Comparison of ENCODE assay signal across 9 cellular contexts in genomic region chr3:189148090-189148507, GRCh38. TPM values are rescaled to one million over a fixed set of nuclear protein-coding genes. Genes with fewer than 3 reads are reported as not detected.
A peak's percentile ranks its signal among the peaks of the same experiment; 100 is the strongest.
DNase-seq lines count a peak whose midpoint lies in the region; ATAC-seq and FAIRE-seq lines count a peak whose summit lies in the region.
"Had no signal": no experiment of that assay in that cellular context is flagged by ENCODE, and none has a peak within 500 bp of the region (broad histone marks: within the 10 kb centered on the region; RNA-seq: fewer than 3 reads in every experiment).

No MANE protein-coding gene starts in this region.

- H3K4me3 ChIP-seq in SK-N-MC, result peak overlapping the region; percentile 3; the same call in 1 of the 2 replicates

- H3K27ac ChIP-seq in SK-N-MC, result peak overlapping the region; percentile 6; the same call in 1 of the 2 replicates

- intact Hi-C loops in Right ventricle myocardium inferior (cut with DNase I), result loop anchor here (5.0 kb wide), 2 partner anchors 106 to 196 kb away; no protein-coding TSS in a partner anchor

- H3K36me3 ChIP-seq in SK-N-MC (ENCODE audit: insufficient read depth, low read length), result no peaks in the 10 kb centered on the region

- H3K9me3 ChIP-seq in SK-N-MC (ENCODE audit: low read depth, low read length), result no peaks in the 10 kb centered on the region

- FAIRE-seq in urothelium cell line (lab: Jason Lieb, UNC), result no peak
- FAIRE-seq: colon had no signal

- DNase-seq in DMS53 (lab: John Stamatoyannopoulos, UW) (peak; percentile 59), LHCN-M2 (ENCODE audit: low read depth) (peak; percentile 59), SK-N-MC (ENCODE audit: low read depth, low spot score) (peak; percentile 90), Right ventricle myocardium inferior (ENCODE audit: missing footprints) (no peak), pons (ENCODE audit: low spot score) (peak; percentile 81), urothelium cell line (ENCODE audit: low spot score) (peak; percentile 63)
- DNase-seq in activated naive CD4-positive, alpha-beta T cell treated with anti-CD3 and anti-CD28 coated beads, Interleukin-2, amount 50 U/mL, for 16 hours, result peak; percentile 65

- H3K9ac ChIP-seq in SK-N-MC (ENCODE audit: insufficient read length), result peak overlapping the region; percentile 39

- ATAC-seq in GM21529 (IDR thresholded peaks at IDR 0.05; ENCODE audit: unreplicated experiment), result peak; percentile 92
- peak; percentile 69 for ATAC-seq in Right ventricle myocardium inferior

RNA-seq across cellular contexts. Expression of gene TPRG1, which starts 23.7 kb away (rescaled TPM):
- 0.19 and 0.86 TPM in 2 replicates for total RNA-seq in LHCN-M2 (2014; rRNA removed)
- polyA plus RNA-seq in LHCN-M2 (2012), result 0.38 TPM
- total RNA-seq in Right ventricle myocardium inferior, result 3.3 TPM
